In the genomic region with DNA sequence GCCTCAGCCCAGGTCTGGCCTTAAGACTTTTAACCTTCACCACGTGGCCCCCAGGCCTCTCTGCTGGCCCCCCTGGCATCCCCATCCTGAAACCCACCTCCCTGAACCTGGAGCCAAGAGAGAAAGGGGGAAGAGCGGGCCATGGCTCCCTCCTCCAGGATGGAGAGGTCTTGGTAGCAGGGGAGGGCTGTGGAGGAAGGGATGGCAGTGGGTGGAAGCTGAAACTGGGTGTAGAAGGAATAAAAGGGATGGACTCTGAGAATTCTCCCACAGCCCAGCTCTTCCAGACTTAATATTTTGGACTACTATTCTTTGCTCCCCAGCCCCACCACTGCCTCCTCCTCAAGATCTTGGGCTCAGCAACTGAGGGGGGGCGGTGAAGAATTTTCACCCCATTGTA, we compare ENCODE assay signal across 17 cellular contexts. TPM values are rescaled to one million over a fixed set of nuclear protein-coding genes. Genes with fewer than 3 reads are reported as not detected.
DNase-seq lines count a peak whose midpoint lies in the region; ATAC-seq and TF ChIP-seq lines count a peak whose summit lies in the region.
"Had no signal": no experiment of that assay in that cellular context is flagged by ENCODE, and none has a peak within 500 bp of the region (broad histone marks: within the 10 kb centered on the region; RNA-seq: fewer than 3 reads in every experiment).

No MANE protein-coding gene starts in this region.

- no peaks in the 10 kb centered on the region for H3K79me1 ChIP-seq in neuronal stem cell (ENCODE audit: low read depth, low read length)

- no peaks in the 10 kb centered on the region for H3K27me3 ChIP-seq in Peyer's patch
- no peaks in the 10 kb centered on the region for H3K27me3 ChIP-seq in esophagus (ENCODE audit: control insufficient read depth in 1 of 2, insufficient read depth in 2 of 2, low read length in 2 of 2)
- peaks cover 0 to 26% (median 0%) of the 10 kb centered on the region in 3 experiments for H3K27me3 ChIP-seq in neuronal stem cell (ENCODE audit: control insufficient read depth in 3 of 3, insufficient read depth in 3 of 3, low read depth in 1 of 3, low read length in 3 of 3)

- TF ChIP-seq CTCF in Peyer's patch (IDR thresholded peaks at IDR 0.05) (no peak), type B pancreatic cell (conservative IDR thresholded peaks at IDR 0.05) (no peak)

- H3K18ac ChIP-seq in neuronal stem cell (ENCODE audit: low read length) = peak overlapping the region; percentile 58

- CTCF ChIA-PET in activated CD8-positive, alpha-beta T cell treated with anti-CD3 and anti-CD28 coated beads, Interleukin-2, amount 10 ng/mL, durations not matched to agents 7 days and 5 days (lab: Charles Lee) = interaction anchor here (2.1 kb wide), 1 partner anchor 9 kb away, joined by 6 read pairs; no protein-coding TSS in a partner anchor

- H3K4me2 ChIP-seq in neuronal stem cell (ENCODE audit: insufficient read depth, low read length, poor library complexity, severe bottlenecking) = no peak overlapping the region

- H3K9me3 ChIP-seq in Peyer's patch = no peaks in the 10 kb centered on the region
- no peaks in the 10 kb centered on the region for H3K9me3 ChIP-seq in esophagus (ENCODE audit: control insufficient read depth in 2 of 2, insufficient read depth in 1 of 2, low read depth in 1 of 2, low read length in 1 of 2)
- H3K9me3 ChIP-seq in neuronal stem cell (replicated peaks in 1 of 2; ENCODE audit: control insufficient read depth in 2 of 2, insufficient read depth in 1 of 2, low read depth in 1 of 2, low read length in 2 of 2) = no peaks in the 10 kb centered on the region

- no peak overlapping the region for H2BK120ac ChIP-seq in neuronal stem cell (ENCODE audit: low read depth, low read length)

- peaks cover 58% of the 10 kb centered on the region for H3K4me1 Mint-ChIP-seq in type B pancreatic cell (ENCODE audit: unreplicated experiment)
- no peaks in the 10 kb centered on the region for H3K4me1 Mint-ChIP-seq in activated CD8-positive, alpha-beta T cell treated with anti-CD3 and anti-CD28 coated beads, Interleukin-2, amount 10 ng/mL, durations not matched to agents 7 days and 5 days (ENCODE audit: low read depth)

- H2BK15ac ChIP-seq in neuronal stem cell (ENCODE audit: low read length) = peak overlapping the region; percentile 93

- no peak overlapping the region for H2AFZ ChIP-seq in neuronal stem cell (ENCODE audit: low read length)

- peak overlapping the region; percentile 4 for H2AK5ac ChIP-seq in neuronal stem cell (ENCODE audit: low read depth, low read length)

- H3K36me3 ChIP-seq in Peyer's patch = no peaks in the 10 kb centered on the region
- no peaks in the 10 kb centered on the region for H3K36me3 ChIP-seq in esophagus (ENCODE audit: control insufficient read depth in 2 of 2, insufficient read depth in 2 of 2, low read length in 1 of 2)
- no peaks in the 10 kb centered on the region for H3K36me3 ChIP-seq in neuronal stem cell (replicated peaks in 1 of 2; ENCODE audit: control insufficient read depth in 2 of 2, insufficient read depth in 2 of 2, low read length in 2 of 2)

- TF ChIP-seq POLR2A in Peyer's patch (IDR thresholded peaks at IDR 0.05) = no peak

- no peak overlapping the region for H2BK5ac ChIP-seq in neuronal stem cell (ENCODE audit: low read length)

- no peak overlapping the region for H3K14ac ChIP-seq in neuronal stem cell (ENCODE audit: low read length)

- POLR2A ChIA-PET in activated CD8-positive, alpha-beta T cell treated with anti-CD3 and anti-CD28 coated beads, Interleukin-2, amount 10 ng/mL, durations not matched to agents 7 days and 5 days (lab: Charles Lee) = no interaction called here

- ATAC-seq in activated CD8-positive, alpha-beta T cell treated with anti-CD3 and anti-CD28 coated beads, Interleukin-2, amount 10 ng/mL, durations not matched to agents 7 days and 5 days = no peak
- ATAC-seq in HG02588 (IDR thresholded peaks at IDR 0.05; ENCODE audit: unreplicated experiment) = no peak
- ATAC-seq: activated naive CD8-positive, alpha-beta T cell treated with anti-CD3 and anti-CD28 coated beads, Interleukin-2, amount 50 U/mL, for 24 hours had no signal

- no peak overlapping the region for H4K8ac ChIP-seq in neuronal stem cell (ENCODE audit: low read depth, low read length)

- no peak overlapping the region for H2BK12ac ChIP-seq in neuronal stem cell (ENCODE audit: low read length)

- no peak overlapping the region for H3K23ac ChIP-seq in neuronal stem cell (ENCODE audit: low read depth, low read length, poor library complexity)

- H3K4me3 ChIP-seq in Peyer's patch = peak overlapping the region in 3 of 4 donors; percentile 20 to 22 (median 21)
- H3K4me3 ChIP-seq in esophagus (ENCODE audit: low read depth in 1 of 2, low read length in 2 of 2) = peak overlapping the region in 1 of 2 donors; percentile 17
- no peak overlapping the region for H3K4me3 ChIP-seq in neuronal stem cell (ENCODE audit: low read length in 2 of 2)

- H3K27ac ChIP-seq in Peyer's patch (peak overlapping the region in 3 of 4 donors; percentile 64 to 75 (median 66)), esophagus (ENCODE audit: low read depth in 2 of 2, low read length in 1 of 2) (peak overlapping the region; percentile 34 to 69), neuronal stem cell (replicated peaks; ENCODE audit: low read length) (no peak overlapping the region), substantia nigra (ENCODE audit: low read depth, low read length, poor library complexity, severe bottlenecking) (no peak overlapping the region)

- no peak overlapping the region for H3K4ac ChIP-seq in neuronal stem cell (ENCODE audit: low read length)

- DNase-seq in Peyer's patch = no peak
- DNase-seq in neuronal stem cell (ENCODE audit: low spot score) = no peak
- no peak for DNase-seq in type B pancreatic cell (ENCODE audit: extremely low spot score, unreplicated experiment)
- DNase-seq in activated CD8-positive, alpha-beta T cell treated with anti-CD3 and anti-CD28 coated beads, Interleukin-2, amount 10 ng/mL, durations not matched to agents 7 days and 5 days = no peak
- DNase-seq in substantia nigra (lab: John Stamatoyannopoulos, UW) = no peak
- DNase-seq: activated naive CD8-positive, alpha-beta T cell treated with anti-CD3 and anti-CD28 coated beads, Interleukin-2, amount 50 U/mL, for 24 hours; DMS 273 treated with DMSO at 0.1 percent for 48 hours; effector memory CD4-positive, alpha-beta T cell; hippocampal formation; NCI-H2081; NCI-H774; posterior cingulate gyrus; SHP77 treated with DMSO at 0.1 percent for 48 hours; stimulated activated CD4-positive, alpha-beta T cell treated with anti-CD3 and anti-CD28 coated beads, Interleukin-4, amount 100 ng/mL, for 1 hour had no signal

- peak overlapping the region; percentile 87 for H3K4me3 Mint-ChIP-seq in type B pancreatic cell
- no peak overlapping the region for H3K4me3 Mint-ChIP-seq in activated CD8-positive, alpha-beta T cell treated with anti-CD3 and anti-CD28 coated beads, Interleukin-2, amount 10 ng/mL, durations not matched to agents 7 days and 5 days
- H3K4me3 Mint-ChIP-seq: activated naive CD8-positive, alpha-beta T cell treated with anti-CD3 and anti-CD28 coated beads, Interleukin-2, amount 50 U/mL, for 24 hours; stimulated activated naive CD8-positive, alpha-beta T cell treated with anti-CD3 and anti-CD28 coated beads, Interleukin-15, Interleukin-2, amounts not matched to agents 100 ng/mL and 50 ng/mL, for 24 hours had no signal

- peaks cover 23% of the 10 kb centered on the region for H3K27me3 Mint-ChIP-seq in type B pancreatic cell
- peaks cover 10% of the 10 kb centered on the region for H3K27me3 Mint-ChIP-seq in activated CD8-positive, alpha-beta T cell treated with anti-CD3 and anti-CD28 coated beads, Interleukin-2, amount 10 ng/mL, durations not matched to agents 7 days and 5 days (ENCODE audit: low read depth)

- H4K91ac ChIP-seq in neuronal stem cell (ENCODE audit: low read depth, low read length, poor library complexity) = no peak overlapping the region

- H3K4me1 ChIP-seq in Peyer's patch (no peaks in the 10 kb centered on the region), esophagus (ENCODE audit: control insufficient read depth in 2 of 2, insufficient read depth in 2 of 2, low read length in 1 of 2) (peaks cover 4 to 18% of the 10 kb centered on the region in 2 donors), neuronal stem cell (ENCODE audit: control insufficient read depth in 2 of 2, insufficient read depth in 1 of 2, low read depth in 1 of 2, low read length in 2 of 2) (peaks cover 8 to 21% of the 10 kb centered on the region in 2 donors)

- no peaks in the 10 kb centered on the region for H3K9me3 Mint-ChIP-seq in type B pancreatic cell
- no peaks in the 10 kb centered on the region for H3K9me3 Mint-ChIP-seq in activated CD8-positive, alpha-beta T cell treated with anti-CD3 and anti-CD28 coated beads, Interleukin-2, amount 10 ng/mL, durations not matched to agents 7 days and 5 days (ENCODE audit: insufficient read depth)
- H3K9me3 Mint-ChIP-seq: activated naive CD8-positive, alpha-beta T cell treated with anti-CD3 and anti-CD28 coated beads, Interleukin-2, amount 50 U/mL, for 24 hours; stimulated activated naive CD8-positive, alpha-beta T cell treated with anti-CD3 and anti-CD28 coated beads, Interleukin-15, Interleukin-2, amounts not matched to agents 100 ng/mL and 50 ng/mL, for 24 hours had no signal

- no peak overlapping the region for H3K9ac ChIP-seq in neuronal stem cell (ENCODE audit: low read depth, low read length, poor library complexity)

- H3K27ac Mint-ChIP-seq in type B pancreatic cell = no peak overlapping the region
- H3K27ac Mint-ChIP-seq in activated CD8-positive, alpha-beta T cell treated with anti-CD3 and anti-CD28 coated beads, Interleukin-2, amount 10 ng/mL, durations not matched to agents 7 days and 5 days = no peak overlapping the region
- H3K27ac Mint-ChIP-seq: activated naive CD8-positive, alpha-beta T cell treated with anti-CD3 and anti-CD28 coated beads, Interleukin-2, amount 50 U/mL, for 24 hours; stimulated activated naive CD8-positive, alpha-beta T cell treated with anti-CD3 and anti-CD28 coated beads, Interleukin-15, Interleukin-2, amounts not matched to agents 100 ng/mL and 50 ng/mL, for 24 hours had no signal

- 54 to 55% methylated on average over 3 of the region's 3 CpGs for WGBS in esophagus, 2 donors
- WGBS in neuronal stem cell (ENCODE audit: extremely low coverage in 2 of 2, insufficient read length in 2 of 2, insufficient replicate concordance in 1 of 2), 2 donors = no CpG with 5 or more reads among the region's 3 CpGs

- no peaks in the 10 kb centered on the region for H3K36me3 Mint-ChIP-seq in type B pancreatic cell
- no peaks in the 10 kb centered on the region for H3K36me3 Mint-ChIP-seq in activated CD8-positive, alpha-beta T cell treated with anti-CD3 and anti-CD28 coated beads, Interleukin-2, amount 10 ng/mL, durations not matched to agents 7 days and 5 days (ENCODE audit: low read depth)

RNA-seq across cellular contexts. Expression of a gene that starts 0.7 kb away (rescaled TPM):
- 100 to 1,000 TPM in 2 of 4 donors, 10 to 100 TPM in 2; 23.1 to 156 (median 81.1) TPM for total RNA-seq in Peyer's patch
- polyA plus RNA-seq in esophagus = 10 to 100 TPM; 28.3 to 39.0 TPM
- 1.1 TPM for polyA plus RNA-seq in neuronal stem cell (2013, experiment 1 of 2)
- 1.3 TPM for polyA plus RNA-seq in neuronal stem cell (2013, experiment 2 of 2)
- total RNA-seq in type B pancreatic cell (ENCODE audit: low replicate concordance) = 59.2 and 87.5 TPM in 2 replicates
- total RNA-seq in activated CD8-positive, alpha-beta T cell treated with anti-CD3 and anti-CD28 coated beads, Interleukin-2, amount 10 ng/mL, durations not matched to agents 7 days and 5 days = 10 to 100 TPM; 28.9 to 29.8 TPM

Comparison
In these comparisons a context has a peak if more than half of its experiments do, and no peak if none do; other contexts are left out.
1. H3K27ac ChIP-seq: peak in Peyer's patch (3 of 4) and esophagus (2 of 2); none in neuronal stem cell (single experiment) and substantia nigra (single experiment).
2. H3K4me3 ChIP-seq: peak in Peyer's patch (3 of 4); none in neuronal stem cell (0 of 2).